In genomic region chr19:18479964-18480723, GRCh38 we compare ENCODE assay signal across 8 cellular contexts. TPM values are rescaled to one million over a fixed set of nuclear protein-coding genes. Genes with fewer than 3 reads are reported as not detected.
DNase-seq lines count a peak whose midpoint lies in the region; ATAC-seq, FAIRE-seq and TF ChIP-seq lines count a peak whose summit lies in the region.

No MANE protein-coding gene starts in this region.

- no peaks in the 10 kb centered on the region for H3K27me3 ChIP-seq in ascending aorta
- no peaks in the 10 kb centered on the region for H3K27me3 ChIP-seq in thoracic aorta (replicated peaks; ENCODE audit: insufficient read depth)
- H3K27me3 ChIP-seq in HAP-1 (ENCODE audit: low read depth), result no peaks in the 10 kb centered on the region

- no peaks in the 10 kb centered on the region for H3K36me3 ChIP-seq in ascending aorta
- no peaks in the 10 kb centered on the region for H3K36me3 ChIP-seq in thoracic aorta
- H3K36me3 ChIP-seq in HAP-1 (replicated peaks), result no peaks in the 10 kb centered on the region

- DNase-seq in A172 (ENCODE audit: low spot score) (peak; percentile 58), M059J (ENCODE audit: low read depth) (peak; percentile 78), ascending aorta (ENCODE audit: low spot score in 2 of 2) (peak in 1 of 2 donors; percentile 89), left colon (peak; percentile 43 to 74), thoracic aorta (ENCODE audit: low spot score) (peak; percentile 40), GM12892 (ENCODE audit: insufficient read length) (no peak), HAP-1 (ENCODE audit: low spot score in 2 of 2) (no peak), DMS153 treated with DMSO at 0.1 percent for 48 hours (lab: John Stamatoyannopoulos, UW; ENCODE audit: unreplicated experiment) (no peak)

- H3K9me3 ChIP-seq in ascending aorta (no peaks in the 10 kb centered on the region), thoracic aorta (no peaks in the 10 kb centered on the region), HAP-1 (no peaks in the 10 kb centered on the region)

- intact Hi-C loops in ascending aorta (cut with DNase I) (no loop called here), left colon (cut with DNase I, micrococcal nuclease) (no loop called here)

- TF ChIP-seq CTCF in ascending aorta (IDR thresholded peaks at IDR 0.05) (no peak), thoracic aorta (IDR thresholded peaks at IDR 0.05) (no peak)

- H3K27ac ChIP-seq in ascending aorta, result peak overlapping the region; percentile 76 to 82
- peak overlapping the region; percentile 27 to 45 for H3K27ac ChIP-seq in thoracic aorta

- no peak for FAIRE-seq in GM12892 (lab: Jason Lieb, UNC)

- peaks cover 18 to 44% of the 10 kb centered on the region in 2 donors for H3K4me1 ChIP-seq in ascending aorta
- H3K4me1 ChIP-seq in thoracic aorta (ENCODE audit: control insufficient read depth in 1 of 2, low read depth in 2 of 2), result peaks cover 51 to 68% of the 10 kb centered on the region in 2 donors
- H3K4me1 ChIP-seq in HAP-1, result no peaks in the 10 kb centered on the region

- in situ Hi-C loops in HAP-1 (cut with MboI; ENCODE audit: low sequenced_read_pairs), result no loop called here

- no peak overlapping the region for H3K4me3 ChIP-seq in ascending aorta
- H3K4me3 ChIP-seq in thoracic aorta, result peak overlapping the region; percentile 8
- H3K4me3 ChIP-seq in HAP-1, result no peak overlapping the region

- ATAC-seq in left colon (peak; percentile 31), thoracic aorta (ENCODE audit: insufficient number of reproducible peaks, low FRiP score, low read depth) (peak; percentile 38)

- TF ChIP-seq POLR2A in GM12892 (IDR thresholded peaks at IDR 0.05; ENCODE audit: low read depth, low read length), result no peak

RNA-seq across cellular contexts. Expression of gene ELL, which starts 41.7 kb away (rescaled TPM):
- total RNA-seq in A172 (2014; rRNA removed; shearing (Covaris generic)), result 9.0 and 10.3 TPM in 2 replicates
- total RNA-seq in M059J (2014; rRNA removed; shearing (Covaris generic)), result 7.5 and 15.4 TPM in 2 replicates
- total RNA-seq in ascending aorta (30.5 TPM), left colon (10 to 100 TPM; 18.1 to 19.1 TPM), thoracic aorta (10 to 100 TPM; 28.3 to 35.0 TPM)
- polyA plus RNA-seq in GM12892 (2012; ENCODE audit: missing spikeins), result 5.1 TPM

RNA-seq across cellular contexts. Expression of gene ISYNA1, which starts 42.2 kb away (rescaled TPM):
- total RNA-seq in A172 (2014; rRNA removed; shearing (Covaris generic)), result 0.72 and 0.98 TPM in 2 replicates
- 6.2 and 8.9 TPM in 2 replicates for total RNA-seq in M059J (2014; rRNA removed; shearing (Covaris generic))
- 93.1 TPM for total RNA-seq in ascending aorta
- 10 to 100 TPM; 14.1 to 15.1 TPM for total RNA-seq in left colon
- total RNA-seq in thoracic aorta, result 100 to 1,000 TPM in 1 of 2 donors, 10 to 100 TPM in 1; 60.9 to 143 TPM
- polyA plus RNA-seq in GM12892 (2012; ENCODE audit: missing spikeins), result 9.3 TPM

Comparison
In these comparisons a context has a peak if more than half of its experiments do, and no peak if none do; other contexts are left out.
1. DNase-seq: peak in A172 (single experiment), M059J (single experiment), left colon (2 of 2) and thoracic aorta (single experiment); none in GM12892 (single experiment), HAP-1 (0 of 2) and DMS153 treated with DMSO at 0.1 percent for 48 hours (single experiment).